In genomic region chr19:8213827-8214672, GRCh38 we compare ENCODE assay signal across 16 cellular contexts. TPM values are rescaled to one million over a fixed set of nuclear protein-coding genes. Genes with fewer than 3 reads are reported as not detected.
DNase-seq lines count a peak whose midpoint lies in the region; ATAC-seq and TF ChIP-seq lines count a peak whose summit lies in the region.
"Had no signal": no experiment of that assay in that cellular context is flagged by ENCODE, and none has a peak within 500 bp of the region (broad histone marks: within the 10 kb centered on the region; RNA-seq: fewer than 3 reads in every experiment).

No MANE protein-coding gene starts in this region.

- H3K9me3 Mint-ChIP-seq in activated naive CD8-positive, alpha-beta T cell treated with anti-CD3 and anti-CD28 coated beads for 36 hours = no peaks in the 10 kb centered on the region
- no peaks in the 10 kb centered on the region for H3K9me3 Mint-ChIP-seq in memory B cell

- peaks cover 25% of the 10 kb centered on the region for H3K4me1 Mint-ChIP-seq in activated naive CD8-positive, alpha-beta T cell treated with anti-CD3 and anti-CD28 coated beads for 36 hours
- H3K4me1 Mint-ChIP-seq in memory B cell = peaks cover 38% of the 10 kb centered on the region

- no peak overlapping the region for H4K91ac ChIP-seq in mesenchymal stem cell (ENCODE audit: low read length)

- no peak overlapping the region for H2BK120ac ChIP-seq in mesenchymal stem cell (ENCODE audit: low read depth, low read length)

- no peak overlapping the region for H2BK12ac ChIP-seq in mesenchymal stem cell (ENCODE audit: low read length in 2 of 2)

- H3F3A ChIP-seq in DOHH2 (ENCODE audit: control insufficient read depth, insufficient read depth) = peaks cover 15% of the 10 kb centered on the region

- H3K4me2 ChIP-seq in BLaER1 (peak overlapping the region; percentile 93), DOHH2 (ENCODE audit: low read length) (peak overlapping the region; percentile 48), hepatocyte (no peak overlapping the region), mesenchymal stem cell (ENCODE audit: low read length, poor library complexity, severe bottlenecking) (no peak overlapping the region)

- H3K79me1 ChIP-seq in mesenchymal stem cell (replicated peaks; ENCODE audit: low read length, poor library complexity, severe bottlenecking) = peaks cover 13% of the 10 kb centered on the region

- peaks cover 22% of the 10 kb centered on the region for H3K36me3 ChIP-seq in BLaER1
- no peaks in the 10 kb centered on the region for H3K36me3 ChIP-seq in DOHH2 (ENCODE audit: control insufficient read depth, low read length)
- H3K36me3 ChIP-seq in hepatocyte (replicated peaks; ENCODE audit: insufficient read depth, low read depth) = no peaks in the 10 kb centered on the region
- H3K36me3 ChIP-seq in mesenchymal stem cell (ENCODE audit: control insufficient read depth in 1 of 2, insufficient read depth in 2 of 2, low read depth in 1 of 2, low read length in 2 of 2) = peaks cover 5 to 10% of the 10 kb centered on the region in 2 experiments
- H3K36me3 ChIP-seq: SJSA1 had no signal

- TF ChIP-seq CTCF in DOHH2 (IDR thresholded peaks at IDR 0.05; ENCODE audit: low read depth, low read length, poor library complexity, severe bottlenecking) (no peak), hepatocyte (IDR thresholded peaks at IDR 0.05; ENCODE audit: poor library complexity) (no peak)

- H3K4me3 ChIP-seq in BLaER1 (no peak overlapping the region), DOHH2 (ENCODE audit: low read length) (peak overlapping the region; percentile 51; the same call in 1 of the 2 replicates), hepatocyte (no peak overlapping the region), mesenchymal stem cell (ENCODE audit: insufficient read depth in 1 of 2, low read depth in 1 of 2, low read length in 2 of 2) (no peak overlapping the region)
- H3K4me3 ChIP-seq: HAP-1, SJSA1 had no signal

- no peak overlapping the region for H3K4me3 Mint-ChIP-seq in activated naive CD8-positive, alpha-beta T cell treated with anti-CD3 and anti-CD28 coated beads for 36 hours
- H3K4me3 Mint-ChIP-seq in memory B cell = peak overlapping the region; percentile 45

- H3K18ac ChIP-seq in mesenchymal stem cell (ENCODE audit: low read depth in 1 of 2, low read length in 2 of 2) = no peak overlapping the region

- ATAC-seq in memory B cell (ENCODE audit: low read depth) (no peak), HG03378 (IDR thresholded peaks at IDR 0.05; ENCODE audit: unreplicated experiment) (no peak), HG03175 (IDR thresholded peaks at IDR 0.05; ENCODE audit: unreplicated experiment) (no peak)

- H4K8ac ChIP-seq in mesenchymal stem cell (ENCODE audit: low read length) = no peak overlapping the region

- no peak for DNase-seq in activated naive CD8-positive, alpha-beta T cell treated with anti-CD3 and anti-CD28 coated beads for 36 hours
- DNase-seq in memory B cell (ENCODE audit: low spot score in 2 of 2) = no peak
- DNase-seq in hepatocyte (ENCODE audit: low spot score) = no peak
- DNase-seq in mesenchymal stem cell = no peak
- DNase-seq: activated CD4-positive, alpha-beta T cell treated with anti-CD3 and anti-CD28 coated beads, Interleukin-2, amount 50 U/mL, for 4 hours; amygdala; foreskin melanocyte; NCI-H187 treated with DMSO at 0.1 percent for 48 hours; stimulated activated CD4-positive, alpha-beta T cell treated with anti-CD3 and anti-CD28 coated beads, Interleukin-12 subunit alpha, Interleukin-12 subunit beta, amount 100 ng/mL, for 4 hours had no signal

- no peak overlapping the region for H2BK15ac ChIP-seq in mesenchymal stem cell (ENCODE audit: low read depth, poor library complexity, severe bottlenecking)

- no peaks in the 10 kb centered on the region for H3K9me3 ChIP-seq in BLaER1
- no peaks in the 10 kb centered on the region for H3K9me3 ChIP-seq in DOHH2 (ENCODE audit: control insufficient read depth, insufficient read depth, low read length)
- H3K9me3 ChIP-seq in hepatocyte (ENCODE audit: low read depth) = no peaks in the 10 kb centered on the region
- no peaks in the 10 kb centered on the region for H3K9me3 ChIP-seq in mesenchymal stem cell (ENCODE audit: control insufficient read depth, low read length)
- H3K9me3 ChIP-seq: HAP-1, SJSA1 had no signal

- H3K36me3 Mint-ChIP-seq in activated naive CD8-positive, alpha-beta T cell treated with anti-CD3 and anti-CD28 coated beads for 36 hours = peaks cover 9% of the 10 kb centered on the region
- H3K36me3 Mint-ChIP-seq in memory B cell = peaks cover 24% of the 10 kb centered on the region

- H3K9ac ChIP-seq in BLaER1 (0 out of 2 replicates have a peak overlapping the region, but pooled peaks have one; percentile 4), mesenchymal stem cell (ENCODE audit: low read length) (no peak overlapping the region)

- H3K27ac ChIP-seq in BLaER1 (peak overlapping the region; percentile 67), DOHH2 (ENCODE audit: low read depth, low read length) (peak overlapping the region; percentile 44), hepatocyte (no peak overlapping the region), mesenchymal stem cell (ENCODE audit: low read length, poor library complexity, severe bottlenecking) (no peak overlapping the region)
- H3K27ac ChIP-seq: SJSA1 had no signal

- H3K79me2 ChIP-seq in DOHH2 (ENCODE audit: control insufficient read depth, low read length) (peaks cover 43% of the 10 kb centered on the region), hepatocyte (peaks cover 81% of the 10 kb centered on the region)

- no peak overlapping the region for H2BK5ac ChIP-seq in mesenchymal stem cell (ENCODE audit: low read depth, low read length, poor library complexity, severe bottlenecking)

- H3K9me2 ChIP-seq in DOHH2 (replicated peaks; ENCODE audit: control insufficient read depth, low read length) (no peaks in the 10 kb centered on the region), hepatocyte (replicated peaks; ENCODE audit: insufficient read depth) (no peaks in the 10 kb centered on the region)

- H2AFZ ChIP-seq in hepatocyte = no peak overlapping the region
- no peak overlapping the region for H2AFZ ChIP-seq in mesenchymal stem cell (ENCODE audit: low read depth, low read length)

- H3K27ac Mint-ChIP-seq in activated naive CD8-positive, alpha-beta T cell treated with anti-CD3 and anti-CD28 coated beads for 36 hours = peak overlapping the region; percentile 1
- peak overlapping the region; percentile 64 for H3K27ac Mint-ChIP-seq in memory B cell

- no peaks in the 10 kb centered on the region for H3K27me3 Mint-ChIP-seq in activated naive CD8-positive, alpha-beta T cell treated with anti-CD3 and anti-CD28 coated beads for 36 hours
- no peaks in the 10 kb centered on the region for H3K27me3 Mint-ChIP-seq in memory B cell

- H3K23ac ChIP-seq in mesenchymal stem cell (ENCODE audit: low read length in 2 of 2) = no peak overlapping the region

- whole genome bisulfite sequencing in hepatocyte (ENCODE audit: low lambda C conversion rate, missing lambda C conversion rate) = 96% methylated on average over 5 of the region's 5 CpGs
- 93% methylated on average over 5 of the region's 5 CpGs for WGBS in mesenchymal stem cell

- H3K14ac ChIP-seq in mesenchymal stem cell (ENCODE audit: low read length in 2 of 2) = no peak overlapping the region

- peaks cover 88% of the 10 kb centered on the region for H4K20me1 ChIP-seq in BLaER1
- H4K20me1 ChIP-seq in DOHH2 (ENCODE audit: control insufficient read depth, insufficient read depth, low read depth, low read length) = peaks cover 4% of the 10 kb centered on the region; the same call in 1 of the 2 replicates
- H4K20me1 ChIP-seq in hepatocyte (ENCODE audit: insufficient read depth, poor library complexity, severe bottlenecking) = peaks cover 57% of the 10 kb centered on the region

- no peak overlapping the region for H3K4ac ChIP-seq in mesenchymal stem cell (ENCODE audit: low read depth in 1 of 2, low read length in 2 of 2)

- no peak overlapping the region for H2AK5ac ChIP-seq in mesenchymal stem cell (ENCODE audit: low read length, severe bottlenecking)

- H3K4me1 ChIP-seq in BLaER1 (peaks cover 72% of the 10 kb centered on the region), DOHH2 (ENCODE audit: control insufficient read depth, low read length) (peaks cover 51% of the 10 kb centered on the region), hepatocyte (ENCODE audit: insufficient read depth) (peaks cover 11% of the 10 kb centered on the region), mesenchymal stem cell (ENCODE audit: control insufficient read depth, insufficient read depth, low read depth, low read length) (peaks cover 15% of the 10 kb centered on the region)
- H3K4me1 ChIP-seq: HAP-1, SJSA1 had no signal

- no peaks in the 10 kb centered on the region for H3K27me3 ChIP-seq in BLaER1
- no peaks in the 10 kb centered on the region for H3K27me3 ChIP-seq in DOHH2 (ENCODE audit: control insufficient read depth, low read length)
- H3K27me3 ChIP-seq in hepatocyte = no peaks in the 10 kb centered on the region
- H3K27me3 ChIP-seq in mesenchymal stem cell (ENCODE audit: control insufficient read depth in 1 of 2, insufficient read depth in 1 of 2, low read length in 2 of 2) = peaks cover 0 to 7% of the 10 kb centered on the region in 2 experiments

RNA-seq across cellular contexts. Expression of gene CERS4, which starts 4.9 kb away (rescaled TPM):
- 10 to 100 TPM; 12.8 to 13.2 TPM for total RNA-seq in activated naive CD8-positive, alpha-beta T cell treated with anti-CD3 and anti-CD28 coated beads for 36 hours
- total RNA-seq in hepatocyte = 79.6 and 82.6 TPM in 2 replicates
- polyA plus RNA-seq in hepatocyte = 69.2 and 86.0 TPM in 2 replicates
- 11.7 TPM for polyA plus RNA-seq in mesenchymal stem cell (2013, experiment 1 of 2)
- polyA plus RNA-seq in mesenchymal stem cell (2013, experiment 2 of 2) = 12.0 TPM
- total RNA-seq: myocyte, SJSA1 had no signal

Comparison
In these comparisons a context has a peak if more than half of its experiments do, and no peak if none do; other contexts are left out.
1. H3K27ac ChIP-seq: peak in BLaER1 (single experiment) and DOHH2 (single experiment); none in hepatocyte (single experiment) and mesenchymal stem cell (single experiment).
2. H3K4me2 ChIP-seq: peak in BLaER1 (single experiment) and DOHH2 (single experiment); none in hepatocyte (single experiment) and mesenchymal stem cell (single experiment).